ENCODE assay signal across 9 cellular contexts in the genomic region with DNA sequence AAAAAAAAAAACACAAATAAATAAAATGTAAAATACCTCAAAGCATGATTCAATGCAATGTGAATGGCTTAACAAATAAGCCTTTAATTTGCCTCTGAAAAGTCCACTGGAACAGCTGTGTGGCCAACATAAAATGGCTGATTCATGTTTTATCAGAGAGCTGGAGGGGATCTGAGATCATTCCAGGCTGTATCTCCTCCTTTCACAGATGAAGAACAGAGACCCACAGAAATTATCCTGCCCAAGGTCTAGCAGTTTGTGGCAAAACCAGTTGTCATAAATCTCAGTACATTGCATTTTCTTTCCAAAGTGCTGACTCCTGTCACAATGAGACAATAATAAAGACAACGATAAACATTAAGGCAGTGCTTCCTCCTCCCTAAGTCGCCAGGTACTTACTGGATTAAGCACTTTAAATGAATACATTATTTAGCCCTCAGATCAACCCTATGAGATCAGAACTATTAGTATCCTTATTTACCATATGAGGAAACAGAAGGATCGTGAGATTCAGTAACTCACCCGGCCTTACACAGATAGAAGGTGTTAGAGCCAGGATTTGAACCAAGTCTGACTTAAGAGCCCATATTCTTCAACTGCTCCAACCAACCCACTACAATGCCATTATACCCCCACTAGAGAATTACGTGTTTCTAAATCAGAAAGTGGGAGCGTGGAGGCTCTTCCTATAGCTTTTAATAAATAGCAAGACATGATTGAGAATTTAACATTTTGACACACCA.
DNase-seq lines count a peak whose midpoint lies in the region; ATAC-seq, FAIRE-seq and TF ChIP-seq lines count a peak whose summit lies in the region.
"Had no signal": no experiment of that assay in that cellular context is flagged by ENCODE, and none has a peak within 500 bp of the region (broad histone marks: within the 10 kb centered on the region; RNA-seq: fewer than 3 reads in every experiment).

No MANE protein-coding gene starts in this region.

- TF ChIP-seq POLR2A in A549 (IDR thresholded peaks at IDR 0.05; ENCODE audit: low read length) (no peak), K562 (conservative IDR thresholded peaks at IDR 0.05) (no peak), lower leg skin (IDR thresholded peaks at IDR 0.05) (no peak)

- H3K4me2 ChIP-seq in A549 = no peak overlapping the region
- H3K4me2 ChIP-seq in K562 (ENCODE audit: insufficient read depth, low read length) = peak overlapping the region; percentile 32

- no peak overlapping the region for H2AFZ ChIP-seq in K562 (ENCODE audit: low read depth, low read length)

- in situ Hi-C loops in K562 (cut with MboI) = no loop called here

- no peaks in the 10 kb centered on the region for H3K27me3 ChIP-seq in K562 (ENCODE audit: control insufficient read depth in 2 of 2, insufficient read depth in 2 of 2, low read length in 2 of 2)

- intact Hi-C loops in K562 (cut with micrococcal nuclease) = loop anchor here (5.0 kb wide), 1 partner anchor 118 kb away; the partner anchor contains the start of gene KIF13A
- intact Hi-C loops in lower leg skin (cut with DNase I; ENCODE audit: low total_unique reads) = no loop called here

- H3K9me1 ChIP-seq in K562 (ENCODE audit: control insufficient read depth, insufficient read depth, low read length) = no peaks in the 10 kb centered on the region

- no peaks in the 10 kb centered on the region for H3K79me2 ChIP-seq in K562 (ENCODE audit: control insufficient read depth, insufficient read depth, low read length)

- TF ChIP-seq CTCF in A549 (IDR thresholded peaks at IDR 0.05) (no peak), K562 (IDR thresholded peaks at IDR 0.05 in 2 of 3, conservative IDR thresholded peaks at IDR 0.05 in 1 of 3; ENCODE audit: insufficient read depth in 2 of 3, low read depth in 1 of 3, low read length in 3 of 3) (no peak), lower leg skin (IDR thresholded peaks at IDR 0.05) (no peak)

- no peaks in the 10 kb centered on the region for H4K20me1 ChIP-seq in K562 (replicated peaks; ENCODE audit: control insufficient read depth, insufficient read depth, low read length)

- no peak overlapping the region for H3K9ac ChIP-seq in K562 (ENCODE audit: insufficient read depth in 1 of 2, low read depth in 2 of 2, low read length in 2 of 2)

- CTCF ChIA-PET in A549 (lab: Yijun Ruan, JAX) (interaction anchor here (1.4 kb wide), 1 partner anchor 117 kb away, joined by 4 read pairs; no protein-coding TSS in a partner anchor), K562 (lab: Yijun Ruan, JAX; ENCODE audit: low intra/inter-chr PET ratio) (no interaction called here)

- no peak for FAIRE-seq in A549 (lab: Jason Lieb, UNC)
- FAIRE-seq in K562 (lab: Jason Lieb, UNC) = peak; percentile 65

- H3K36me3 ChIP-seq in K562 (ENCODE audit: control insufficient read depth, insufficient read depth, low read length) = peaks cover 13% of the 10 kb centered on the region; the same call in 1 of the 3 replicates

- H3K4me1 ChIP-seq in A549 (peaks cover 70% of the 10 kb centered on the region), K562 (replicated peaks in 1 of 2; ENCODE audit: control insufficient read depth in 2 of 2, insufficient read depth in 2 of 2, low read length in 2 of 2) (peaks cover 23 to 60% of the 10 kb centered on the region in 2 experiments)

- H3K4me3 ChIP-seq in A549 (no peak overlapping the region), K562 (no peak overlapping the region), lower leg skin (ENCODE audit: low read depth, poor library complexity, severe bottlenecking) (no peak overlapping the region)

- TF ChIP-seq EP300 in A549 (IDR thresholded peaks at IDR 0.05) (no peak), K562 (IDR thresholded peaks at IDR 0.05; ENCODE audit: low read length) (peak; percentile 17; the same call in 1 of the 2 replicates)

- H3K9me3 ChIP-seq in A549 (no peaks in the 10 kb centered on the region), K562 (replicated peaks; ENCODE audit: control insufficient read depth, insufficient read depth, low read depth, low read length) (no peaks in the 10 kb centered on the region; the same call in 1 of the 2 replicates)

- no TSS peak for BruUV-seq in K562 (replicated peaks; lab: Mats Ljungman, UMichigan)

- peak overlapping the region; percentile 60 to 82; a peak in 4 of 6 replicates for H3K27ac ChIP-seq in A549
- H3K27ac ChIP-seq in K562 (ENCODE audit: extremely low read depth, low read depth, low read length) = peak overlapping the region; percentile 51; the same call in 1 of the 3 replicates

- TF ChIP-seq RAD21 in A549 (conservative IDR thresholded peaks at IDR 0.05 in 1 of 2, IDR thresholded peaks at IDR 0.05 in 1 of 2) (no peak), K562 (CRISPR knock-in tag; conservative IDR thresholded peaks at IDR 0.05 in 1 of 2, IDR thresholded peaks at IDR 0.05 in 1 of 2) (peak in 1 of 2 experiments; percentile 13; a peak in 1 of 4 replicates)

- POLR2A ChIA-PET in A549 (lab: Yijun Ruan, JAX) = no interaction called here
- POLR2A ChIA-PET in K562 (lab: Yijun Ruan, JAX) = interaction anchor here (0.6 to 0.7 kb wide), 2 partner anchors 12 kb away, joined by 3 read pairs; no protein-coding TSS in a partner anchor

- no peak for DNase-seq in A549 (ENCODE audit: low read depth in 1 of 2, low spot score in 1 of 2)
- peak; percentile 38 for DNase-seq in HS-5 (ENCODE audit: low read depth)
- DNase-seq in K562 (ENCODE audit: extremely low read depth in 1 of 4, low spot score in 3 of 4) = peak in 2 of 4 experiments; percentile 60 to 73
- peak; percentile 16 for DNase-seq in kidney tubule cell (ENCODE audit: low spot score)
- DNase-seq in mesenteric fat pad (ENCODE audit: low spot score) = no peak
- no peak for DNase-seq in NCI-H1048 (lab: John Stamatoyannopoulos, UW)
- DNase-seq in lower leg skin (ENCODE audit: low spot score in 2 of 2) = no peak
- DNase-seq: activated naive CD4-positive, alpha-beta T cell treated with Interleukin-2 at 50 U/mL for 16 hours had no signal

- ATAC-seq in A549 (no peak), K562 (peak; percentile 64), HG03097 (IDR thresholded peaks at IDR 0.05; ENCODE audit: low FRiP score, unreplicated experiment) (no peak)

- WGBS in A549 (ENCODE audit: missing lambda C conversion rate) = 88% methylated on average over 6 of the region's 6 CpGs
- WGBS in K562 (ENCODE audit: insufficient coverage, low coverage, missing lambda C conversion rate) = 3% methylated on average over 6 of the region's 6 CpGs
- 52 to 58% methylated on average over 6 of the region's 6 CpGs for WGBS in lower leg skin, 2 donors

TF ChIP-seq in A549, 52 proteins besides CTCF, POLR2A, EP300 and RAD21:
- TF ChIP-seq, protein P1, sequence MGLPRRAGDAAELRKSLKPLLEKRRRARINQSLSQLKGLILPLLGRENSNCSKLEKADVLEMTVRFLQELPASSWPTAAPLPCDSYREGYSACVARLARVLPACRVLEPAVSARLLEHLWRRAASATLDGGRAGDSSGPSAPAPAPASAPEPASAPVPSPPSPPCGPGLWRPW (IDR thresholded peaks at IDR 0.05) = no peak
- TF ChIP-seq HOXB5 (CRISPR knock-in tag; IDR thresholded peaks at IDR 0.05) (no peak), TFCP2L1 (CRISPR knock-in tag; IDR thresholded peaks at IDR 0.05) (no peak), KDM1A (IDR thresholded peaks at IDR 0.05; ENCODE audit: low read depth) (no peak), KDM5A (IDR thresholded peaks at IDR 0.05) (no peak), HOXA7 (CRISPR knock-in tag; IDR thresholded peaks at IDR 0.05) (no peak), HDAC2 (IDR thresholded peaks at IDR 0.05) (no peak), HOXB13 (CRISPR knock-in tag; IDR thresholded peaks at IDR 0.05; ENCODE audit: low read depth) (no peak), ZC3H11A (IDR thresholded peaks at IDR 0.05) (no peak), JUNB (IDR thresholded peaks at IDR 0.05) (no peak), TP53 (CRISPR knock-in tag; IDR thresholded peaks at IDR 0.05) (no peak), FOSB (CRISPR knock-in tag; IDR thresholded peaks at IDR 0.05) (no peak), HEYL (CRISPR knock-in tag; IDR thresholded peaks at IDR 0.05) (no peak), FOXS1 (CRISPR knock-in tag; IDR thresholded peaks at IDR 0.05) (no peak)
- TF ChIP-seq, protein P2, sequence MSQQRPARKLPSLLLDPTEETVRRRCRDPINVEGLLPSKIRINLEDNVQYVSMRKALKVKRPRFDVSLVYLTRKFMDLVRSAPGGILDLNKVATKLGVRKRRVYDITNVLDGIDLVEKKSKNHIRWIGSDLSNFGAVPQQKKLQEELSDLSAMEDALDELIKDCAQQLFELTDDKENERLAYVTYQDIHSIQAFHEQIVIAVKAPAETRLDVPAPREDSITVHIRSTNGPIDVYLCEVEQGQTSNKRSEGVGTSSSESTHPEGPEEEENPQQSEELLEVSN (IDR thresholded peaks at IDR 0.05; ENCODE audit: borderline replicate concordance, low read depth) = no peak

TF ChIP-seq in K562, 482 proteins besides CTCF, POLR2A, EP300 and RAD21 (continues in another document):
- no peak for TF ChIP-seq GTF3C2 (IDR thresholded peaks at IDR 0.05; ENCODE audit: borderline replicate concordance, extremely low read depth, insufficient read length)

Comparison
In these comparisons a context has a peak if more than half of its experiments do, and no peak if none do; other contexts are left out.
1. DNase-seq: peak in HS-5 (single experiment) and kidney tubule cell (single experiment); none in A549 (0 of 2), mesenteric fat pad (single experiment), NCI-H1048 (single experiment) and lower leg skin (0 of 2).
2. Of the 35 proteins assayed by ChIP-seq in both K562 and A549: peak only in K562: EP300, HDAC2, KDM1A, MAFK and ZFP36; only in A549: none; in both: none; in neither: 28; mixed calls (peak in some experiments, not most) for 2.